ENCODE assay signal across 8 cellular contexts in genomic region chr17:39754161-39754957, GRCh38. TPM values are rescaled to one million over a fixed set of nuclear protein-coding genes. Genes with fewer than 3 reads are reported as not detected.
A peak's percentile ranks its signal among the peaks of the same experiment; 100 is the strongest.
DNase-seq lines count a peak whose midpoint lies in the region; ATAC-seq lines count a peak whose summit lies in the region.

No MANE protein-coding gene starts in this region.

- peak overlapping the region; percentile 93 for H3K27ac ChIP-seq in layer of hippocampus (ENCODE audit: low read depth, low read length)

- ATAC-seq in GM19025 (IDR thresholded peaks at IDR 0.05; ENCODE audit: low read depth, unreplicated experiment) = peak; percentile 60
- ATAC-seq in HG03196 (IDR thresholded peaks at IDR 0.05; ENCODE audit: unreplicated experiment) = peak; percentile 64

- peaks cover 2% of the 10 kb centered on the region for H3K27me3 ChIP-seq in layer of hippocampus (ENCODE audit: control insufficient read depth, insufficient read depth, low read length)

- DNase-seq in Ammon's horn (ENCODE audit: low spot score) = peak; percentile 84
- peak; percentile 45 for DNase-seq in NCI-H345 treated with DMSO at 0.1 percent for 48 hours (lab: John Stamatoyannopoulos, UW; ENCODE audit: unreplicated experiment)
- DNase-seq in activated CD4-positive, alpha-beta T cell treated with anti-CD3 and anti-CD28 coated beads for 1 hour = peak; percentile 96
- peak; percentile 91 for DNase-seq in cerebellum (ENCODE audit: low spot score)
- DNase-seq in stimulated activated CD4-positive, alpha-beta T cell treated with anti-CD3 and anti-CD28 coated beads, Interleukin-1b, Interleukin-23, amount 100 ng/mL, for 24 hours (ENCODE audit: low read depth in 4 of 4, low spot score in 1 of 4) = peak; percentile 77 to 96 (median 84)

RNA-seq across cellular contexts. Expression of gene GRB7, which starts 16.6 kb away (rescaled TPM):
- total RNA-seq in cerebellum = not detected

RNA-seq across cellular contexts. Expression of gene MIEN1, which starts 24.0 kb away (rescaled TPM):
- total RNA-seq in cerebellum = 8.4 TPM

RNA-seq across cellular contexts. Expression of gene ERBB2, which starts 54.5 kb away (rescaled TPM):
- 16.9 TPM for total RNA-seq in cerebellum

Comparison
In these comparisons a context has a peak if more than half of its experiments do, and no peak if none do; other contexts are left out.
1. Peak in every context shown above with its lines: DNase-seq, ATAC-seq and H3K27ac ChIP-seq.
2. DNase-seq: peak in every context shown above with its lines; median percentile 96 in activated CD4-positive, alpha-beta T cell treated with anti-CD3 and anti-CD28 coated beads for 1 hour; 91 in cerebellum; 84 in Ammon's horn; 84 in stimulated activated CD4-positive, alpha-beta T cell treated with anti-CD3 and anti-CD28 coated beads, Interleukin-1b, Interleukin-23, amount 100 ng/mL, for 24 hours; 45 in NCI-H345 treated with DMSO at 0.1 percent for 48 hours.